Comparison of ENCODE assay signal across 1 cellular context in the genomic region with DNA sequence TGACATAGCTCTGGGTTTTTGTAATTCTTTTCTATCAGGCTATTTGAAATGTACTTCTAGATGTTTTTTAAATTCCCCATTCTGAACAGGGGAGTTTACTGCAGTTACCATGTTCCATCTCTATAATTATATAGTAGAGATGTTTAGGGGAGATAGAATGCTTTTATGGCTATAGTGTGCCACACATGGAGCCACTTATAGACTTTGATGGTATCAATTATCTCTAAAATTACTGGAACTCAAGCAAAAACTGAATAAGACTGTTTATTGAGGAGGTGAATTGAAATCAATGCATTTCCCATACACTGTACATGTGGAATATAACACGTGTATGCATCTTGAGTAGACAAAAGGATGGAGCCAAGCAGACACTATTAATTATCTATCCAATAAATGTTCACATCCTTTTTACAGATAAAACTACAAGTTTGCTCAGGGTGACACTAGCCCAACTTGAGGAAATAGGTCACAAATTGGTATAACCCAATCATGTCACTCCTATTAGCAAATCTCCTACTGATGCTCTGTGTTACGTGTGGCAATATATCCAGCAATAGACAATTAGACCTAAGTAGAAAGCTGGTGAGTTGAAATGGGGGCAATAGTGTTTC.
TF ChIP-seq lines count a peak whose summit lies in the region.

No MANE protein-coding gene starts in this region.

TF ChIP-seq in HepG2, 621 proteins besides CTCF, POLR2A, EP300 and RAD21 (continued from another document):
- TF ChIP-seq, protein P1, sequence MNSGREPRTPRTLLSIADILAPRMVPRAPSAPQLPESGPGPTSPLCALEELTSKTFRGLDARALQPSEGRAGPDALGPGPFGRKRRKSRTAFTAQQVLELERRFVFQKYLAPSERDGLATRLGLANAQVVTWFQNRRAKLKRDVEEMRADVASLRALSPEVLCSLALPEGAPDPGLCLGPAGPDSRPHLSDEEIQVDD (CRISPR knock-in tag; IDR thresholded peaks at IDR 0.05; ENCODE audit: borderline replicate concordance), result no peak
TF ChIP-seq in HepG2: peak in this region for 1.
